Comparison of ENCODE assay signal across 14 cellular contexts in genomic region chr4:113560579-113560978, GRCh38.
DNase-seq lines count a peak whose midpoint lies in the region; ATAC-seq and TF ChIP-seq lines count a peak whose summit lies in the region.
"Had no signal": no experiment of that assay in that cellular context is flagged by ENCODE, and none has a peak within 500 bp of the region (broad histone marks: within the 10 kb centered on the region; RNA-seq: fewer than 3 reads in every experiment).

No MANE protein-coding gene starts in this region.

- H3K4ac ChIP-seq in mesenchymal stem cell (ENCODE audit: low read depth in 1 of 2, low read length in 2 of 2), result no peak overlapping the region

- TF ChIP-seq CTCF in mammary epithelial cell (conservative IDR thresholded peaks at IDR 0.05 in 1 of 2, IDR thresholded peaks at IDR 0.05 in 1 of 2; ENCODE audit: extremely low read depth in 1 of 2, insufficient read depth in 1 of 2, low read depth in 1 of 2, low read length in 2 of 2), result no peak
- TF ChIP-seq CTCF in body of pancreas (IDR thresholded peaks at IDR 0.05), result no peak

- H4K91ac ChIP-seq in mesenchymal stem cell (ENCODE audit: low read length), result no peak overlapping the region

- H2AK5ac ChIP-seq in mesenchymal stem cell (ENCODE audit: low read length, severe bottlenecking), result no peak overlapping the region

- H3K27ac ChIP-seq in BLaER1 (peak overlapping the region; percentile 70), HUES6 (ENCODE audit: low read depth, low read length) (0 out of 2 replicates have a peak overlapping the region, but pooled peaks have one; percentile 63), mammary epithelial cell (ENCODE audit: insufficient read depth, low read depth, low read length) (no peak overlapping the region), mesenchymal stem cell (ENCODE audit: low read length, poor library complexity, severe bottlenecking) (peak overlapping the region; percentile 45), body of pancreas (no peak overlapping the region)
- H3K27ac ChIP-seq: ascending aorta, SK-N-MC had no signal

- peaks cover 31% of the 10 kb centered on the region for H3K79me1 ChIP-seq in mesenchymal stem cell (replicated peaks; ENCODE audit: low read length, poor library complexity, severe bottlenecking)

- no peak overlapping the region for H3K4me3 ChIP-seq in BLaER1
- no peak overlapping the region for H3K4me3 ChIP-seq in HUES6 (ENCODE audit: low read depth, low read length)
- H3K4me3 ChIP-seq in mammary epithelial cell (replicated peaks in 1 of 3; ENCODE audit: insufficient read depth in 1 of 3, low read depth in 2 of 3, low read length in 3 of 3), result no peak overlapping the region
- no peak overlapping the region for H3K4me3 ChIP-seq in mesenchymal stem cell (ENCODE audit: insufficient read depth in 1 of 2, low read depth in 1 of 2, low read length in 2 of 2)
- H3K4me3 ChIP-seq in body of pancreas, result no peak overlapping the region
- H3K4me3 ChIP-seq: ascending aorta, SK-N-MC had no signal

- H2BK120ac ChIP-seq in mesenchymal stem cell (ENCODE audit: low read depth, low read length), result no peak overlapping the region

- H3K36me3 ChIP-seq in BLaER1 (peaks cover 57% of the 10 kb centered on the region), HUES6 (ENCODE audit: control insufficient read depth, insufficient read depth, low read length) (no peaks in the 10 kb centered on the region), mammary epithelial cell (ENCODE audit: insufficient read depth, low read length) (no peaks in the 10 kb centered on the region), mesenchymal stem cell (ENCODE audit: control insufficient read depth in 1 of 2, insufficient read depth in 2 of 2, low read depth in 1 of 2, low read length in 2 of 2) (peaks cover 3 to 78% of the 10 kb centered on the region in 2 experiments), body of pancreas (replicated peaks in 1 of 2; ENCODE audit: insufficient read depth in 1 of 2, low read depth in 2 of 2) (no peaks in the 10 kb centered on the region)
- H3K36me3 ChIP-seq: ascending aorta had no signal

- H2BK15ac ChIP-seq in mesenchymal stem cell (ENCODE audit: low read depth, poor library complexity, severe bottlenecking), result no peak overlapping the region

- H3K18ac ChIP-seq in mesenchymal stem cell (ENCODE audit: low read depth in 1 of 2, low read length in 2 of 2), result no peak overlapping the region

- H3K4me1 ChIP-seq in BLaER1 (peaks cover 67% of the 10 kb centered on the region), HUES6 (ENCODE audit: control insufficient read depth, insufficient read depth, low read length) (peaks cover 23% of the 10 kb centered on the region), mammary epithelial cell (ENCODE audit: insufficient read depth, low read length) (peaks cover 14% of the 10 kb centered on the region), mesenchymal stem cell (ENCODE audit: control insufficient read depth, insufficient read depth, low read depth, low read length) (peaks cover 3% of the 10 kb centered on the region), body of pancreas (no peaks in the 10 kb centered on the region)

- dilution Hi-C loops in mammary epithelial cell (cut with HindIII; ENCODE audit: low sequenced_read_pairs), result no loop called here

- ATAC-seq in GM18867 (IDR thresholded peaks at IDR 0.05; ENCODE audit: unreplicated experiment) (no peak), body of pancreas (no peak)
- ATAC-seq: natural killer cell had no signal

- H2BK5ac ChIP-seq in mesenchymal stem cell (ENCODE audit: low read depth, low read length, poor library complexity, severe bottlenecking), result no peak overlapping the region

- H2BK12ac ChIP-seq in mesenchymal stem cell (ENCODE audit: low read length in 2 of 2), result no peak overlapping the region

- H3K79me2 ChIP-seq in mammary epithelial cell (ENCODE audit: insufficient read depth, low read length), result no peaks in the 10 kb centered on the region

- no peak overlapping the region for H3K14ac ChIP-seq in mesenchymal stem cell (ENCODE audit: low read length in 2 of 2)

- CTCF ChIA-PET in mammary epithelial cell (lab: Charles Lee; ENCODE audit: low non-redundant PET), result no interaction called here

- H3K9ac ChIP-seq in BLaER1, result no peak overlapping the region
- no peak overlapping the region for H3K9ac ChIP-seq in HUES6 (ENCODE audit: low read length)
- no peak overlapping the region for H3K9ac ChIP-seq in mammary epithelial cell (ENCODE audit: insufficient read depth, low read length)
- H3K9ac ChIP-seq in mesenchymal stem cell (ENCODE audit: low read length), result peak overlapping the region; percentile 58

- no peak overlapping the region for H3K23ac ChIP-seq in mesenchymal stem cell (ENCODE audit: low read length in 2 of 2)

- TF ChIP-seq POLR2A in body of pancreas (IDR thresholded peaks at IDR 0.05), result no peak

- intact Hi-C loops in mammary epithelial cell (cut with micrococcal nuclease) (no loop called here), body of pancreas (cut with DNase I) (no loop called here)

- no peak overlapping the region for H4K8ac ChIP-seq in mesenchymal stem cell (ENCODE audit: low read length)

- no peak for DNase-seq in mammary epithelial cell
- DNase-seq in mesenchymal stem cell, result no peak
- DNase-seq in GF-D8 (lab: John Stamatoyannopoulos, UW), result no peak
- DNase-seq in body of pancreas, result no peak
- DNase-seq in inferior parietal cortex (ENCODE audit: extremely low spot score), result no peak
- DNase-seq: activated T-cell treated with anti-CD3 and anti-CD28 coated beads, Interleukin-2, amount 50 U/mL, for 48 hours; natural killer cell; NCI-H1694 treated with DMSO at 0.1 percent for 48 hours; NCI-H510A treated with DMSO at 0.1 percent for 48 hours had no signal

- in situ Hi-C loops in mammary epithelial cell (cut with MboI; ENCODE audit: low sequenced_read_pairs in 2 of 2), result no loop called here

- H3K27me3 ChIP-seq in BLaER1 (no peaks in the 10 kb centered on the region), HUES6 (ENCODE audit: control insufficient read depth, insufficient read depth, low read length) (no peaks in the 10 kb centered on the region), mammary epithelial cell (ENCODE audit: insufficient read depth, low read length) (no peaks in the 10 kb centered on the region), mesenchymal stem cell (ENCODE audit: control insufficient read depth in 1 of 2, insufficient read depth in 1 of 2, low read length in 2 of 2) (no peaks in the 10 kb centered on the region), body of pancreas (no peaks in the 10 kb centered on the region)
- H3K27me3 ChIP-seq: ascending aorta had no signal

- 0 out of 2 replicates have a peak overlapping the region, but pooled peaks have one; percentile 13 for H3K4me2 ChIP-seq in BLaER1
- H3K4me2 ChIP-seq in mammary epithelial cell (ENCODE audit: insufficient read depth, low read depth, low read length), result no peak overlapping the region
- H3K4me2 ChIP-seq in mesenchymal stem cell (ENCODE audit: low read length, poor library complexity, severe bottlenecking), result no peak overlapping the region

- H4K20me1 ChIP-seq in BLaER1 (no peaks in the 10 kb centered on the region), mammary epithelial cell (ENCODE audit: insufficient read depth, low read length) (no peaks in the 10 kb centered on the region)

- H3K9me3 ChIP-seq in BLaER1 (peaks cover 4% of the 10 kb centered on the region; the same call in 1 of the 2 replicates), HUES6 (ENCODE audit: control insufficient read depth, insufficient read depth, low read depth, low read length) (no peaks in the 10 kb centered on the region), mammary epithelial cell (replicated peaks; ENCODE audit: insufficient read depth, low read length) (no peaks in the 10 kb centered on the region), mesenchymal stem cell (ENCODE audit: control insufficient read depth, low read length) (no peaks in the 10 kb centered on the region), body of pancreas (no peaks in the 10 kb centered on the region)
- H3K9me3 ChIP-seq: ascending aorta had no signal

- no TSS peak for BruUV-seq in mammary epithelial cell (replicated peaks; lab: Mats Ljungman, UMichigan)

- peak overlapping the region; percentile 28 for H2AFZ ChIP-seq in mammary epithelial cell (ENCODE audit: low read depth, low read length)
- H2AFZ ChIP-seq in mesenchymal stem cell (ENCODE audit: low read depth, low read length), result no peak overlapping the region

Comparison
In these comparisons a context has a peak if more than half of its experiments do, and no peak if none do; other contexts are left out.
1. H3K27ac ChIP-seq: peak in BLaER1 (single experiment), HUES6 (single experiment) and mesenchymal stem cell (single experiment); none in mammary epithelial cell (single experiment) and body of pancreas (0 of 4).